Comparison of ENCODE assay signal across 1 cellular context in the genomic region with DNA sequence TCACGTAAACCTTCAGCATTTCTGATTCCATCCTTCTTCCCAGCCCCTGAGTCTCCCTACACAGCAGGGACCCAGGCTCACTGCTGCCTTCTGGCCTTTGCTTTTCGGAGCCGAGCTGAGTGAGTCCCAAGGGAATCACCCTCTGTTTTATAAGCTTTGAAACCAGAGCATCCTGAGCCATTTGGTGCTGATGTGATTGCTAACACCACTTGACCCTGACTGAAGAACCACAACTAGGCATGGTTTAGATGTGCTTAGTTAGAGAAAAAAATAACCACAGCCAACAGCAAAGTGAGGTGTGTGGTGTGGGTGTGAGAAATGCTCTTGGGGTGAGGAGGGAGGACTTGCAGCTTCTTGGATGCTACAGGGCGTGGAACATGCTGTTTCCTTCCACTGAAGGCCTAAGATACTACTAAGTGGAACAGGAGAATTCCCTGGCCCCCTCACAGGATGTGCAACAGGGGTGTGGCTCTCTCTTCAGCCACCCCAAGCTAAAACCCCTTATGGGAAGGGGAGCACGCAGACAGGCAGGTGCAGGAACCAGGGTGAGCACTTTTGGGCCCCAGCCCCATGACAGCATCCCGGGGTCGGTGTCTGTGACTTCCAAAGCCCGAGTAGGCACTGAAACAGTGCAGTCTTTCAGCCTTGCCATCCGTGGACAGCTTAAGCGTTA.
TF ChIP-seq lines count a peak whose summit lies in the region.

A gene (minus strand): TSS at position 221 of the 673 bp plus-strand sequence. CDS start 53,767 bp downstream, outside the sequence.

TF ChIP-seq in WTC11, 78 proteins besides CTCF, POLR2A, EP300 and RAD21:
- TF ChIP-seq, protein P1, sequence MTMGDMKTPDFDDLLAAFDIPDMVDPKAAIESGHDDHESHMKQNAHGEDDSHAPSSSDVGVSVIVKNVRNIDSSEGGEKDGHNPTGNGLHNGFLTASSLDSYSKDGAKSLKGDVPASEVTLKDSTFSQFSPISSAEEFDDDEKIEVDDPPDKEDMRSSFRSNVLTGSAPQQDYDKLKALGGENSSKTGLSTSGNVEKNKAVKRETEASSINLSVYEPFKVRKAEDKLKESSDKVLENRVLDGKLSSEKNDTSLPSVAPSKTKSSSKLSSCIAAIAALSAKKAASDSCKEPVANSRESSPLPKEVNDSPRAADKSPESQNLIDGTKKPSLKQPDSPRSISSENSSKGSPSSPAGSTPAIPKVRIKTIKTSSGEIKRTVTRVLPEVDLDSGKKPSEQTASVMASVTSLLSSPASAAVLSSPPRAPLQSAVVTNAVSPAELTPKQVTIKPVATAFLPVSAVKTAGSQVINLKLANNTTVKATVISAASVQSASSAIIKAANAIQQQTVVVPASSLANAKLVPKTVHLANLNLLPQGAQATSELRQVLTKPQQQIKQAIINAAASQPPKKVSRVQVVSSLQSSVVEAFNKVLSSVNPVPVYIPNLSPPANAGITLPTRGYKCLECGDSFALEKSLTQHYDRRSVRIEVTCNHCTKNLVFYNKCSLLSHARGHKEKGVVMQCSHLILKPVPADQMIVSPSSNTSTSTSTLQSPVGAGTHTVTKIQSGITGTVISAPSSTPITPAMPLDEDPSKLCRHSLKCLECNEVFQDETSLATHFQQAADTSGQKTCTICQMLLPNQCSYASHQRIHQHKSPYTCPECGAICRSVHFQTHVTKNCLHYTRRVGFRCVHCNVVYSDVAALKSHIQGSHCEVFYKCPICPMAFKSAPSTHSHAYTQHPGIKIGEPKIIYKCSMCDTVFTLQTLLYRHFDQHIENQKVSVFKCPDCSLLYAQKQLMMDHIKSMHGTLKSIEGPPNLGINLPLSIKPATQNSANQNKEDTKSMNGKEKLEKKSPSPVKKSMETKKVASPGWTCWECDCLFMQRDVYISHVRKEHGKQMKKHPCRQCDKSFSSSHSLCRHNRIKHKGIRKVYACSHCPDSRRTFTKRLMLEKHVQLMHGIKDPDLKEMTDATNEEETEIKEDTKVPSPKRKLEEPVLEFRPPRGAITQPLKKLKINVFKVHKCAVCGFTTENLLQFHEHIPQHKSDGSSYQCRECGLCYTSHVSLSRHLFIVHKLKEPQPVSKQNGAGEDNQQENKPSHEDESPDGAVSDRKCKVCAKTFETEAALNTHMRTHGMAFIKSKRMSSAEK (CRISPR knock-in tag; IDR thresholded peaks at IDR 0.05; ENCODE audit: borderline replicate concordance), result no peak
- TF ChIP-seq ELF4 (CRISPR knock-in tag; IDR thresholded peaks at IDR 0.05; ENCODE audit: low read depth), result no peak
- no peak for TF ChIP-seq GRHL2 (CRISPR knock-in tag; IDR thresholded peaks at IDR 0.05; ENCODE audit: insufficient replicate concordance, severe bottlenecking)
- TF ChIP-seq CREB1 (CRISPR knock-in tag; IDR thresholded peaks at IDR 0.05), result no peak
- TF ChIP-seq SMAD3 (CRISPR knock-in tag; IDR thresholded peaks at IDR 0.05; ENCODE audit: borderline replicate concordance), result no peak
- TF ChIP-seq, protein P2, sequence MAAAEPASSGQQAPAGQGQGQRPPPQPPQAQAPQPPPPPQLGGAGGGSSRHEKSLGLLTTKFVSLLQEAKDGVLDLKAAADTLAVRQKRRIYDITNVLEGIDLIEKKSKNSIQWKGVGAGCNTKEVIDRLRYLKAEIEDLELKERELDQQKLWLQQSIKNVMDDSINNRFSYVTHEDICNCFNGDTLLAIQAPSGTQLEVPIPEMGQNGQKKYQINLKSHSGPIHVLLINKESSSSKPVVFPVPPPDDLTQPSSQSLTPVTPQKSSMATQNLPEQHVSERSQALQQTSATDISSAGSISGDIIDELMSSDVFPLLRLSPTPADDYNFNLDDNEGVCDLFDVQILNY (CRISPR knock-in tag; IDR thresholded peaks at IDR 0.05), result no peak
- TF ChIP-seq, protein P3, sequence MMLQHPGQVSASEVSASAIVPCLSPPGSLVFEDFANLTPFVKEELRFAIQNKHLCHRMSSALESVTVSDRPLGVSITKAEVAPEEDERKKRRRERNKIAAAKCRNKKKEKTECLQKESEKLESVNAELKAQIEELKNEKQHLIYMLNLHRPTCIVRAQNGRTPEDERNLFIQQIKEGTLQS (CRISPR knock-in tag; conservative IDR thresholded peaks at IDR 0.05), result no peak
- TF ChIP-seq FOXK1 (CRISPR knock-in tag; IDR thresholded peaks at IDR 0.05), result no peak
- no peak for TF ChIP-seq IRF2 (CRISPR knock-in tag; IDR thresholded peaks at IDR 0.05; ENCODE audit: borderline replicate concordance, low read depth)
- TF ChIP-seq ZNF219 (CRISPR knock-in tag; IDR thresholded peaks at IDR 0.05; ENCODE audit: borderline replicate concordance), result no peak
- TF ChIP-seq, protein P4, sequence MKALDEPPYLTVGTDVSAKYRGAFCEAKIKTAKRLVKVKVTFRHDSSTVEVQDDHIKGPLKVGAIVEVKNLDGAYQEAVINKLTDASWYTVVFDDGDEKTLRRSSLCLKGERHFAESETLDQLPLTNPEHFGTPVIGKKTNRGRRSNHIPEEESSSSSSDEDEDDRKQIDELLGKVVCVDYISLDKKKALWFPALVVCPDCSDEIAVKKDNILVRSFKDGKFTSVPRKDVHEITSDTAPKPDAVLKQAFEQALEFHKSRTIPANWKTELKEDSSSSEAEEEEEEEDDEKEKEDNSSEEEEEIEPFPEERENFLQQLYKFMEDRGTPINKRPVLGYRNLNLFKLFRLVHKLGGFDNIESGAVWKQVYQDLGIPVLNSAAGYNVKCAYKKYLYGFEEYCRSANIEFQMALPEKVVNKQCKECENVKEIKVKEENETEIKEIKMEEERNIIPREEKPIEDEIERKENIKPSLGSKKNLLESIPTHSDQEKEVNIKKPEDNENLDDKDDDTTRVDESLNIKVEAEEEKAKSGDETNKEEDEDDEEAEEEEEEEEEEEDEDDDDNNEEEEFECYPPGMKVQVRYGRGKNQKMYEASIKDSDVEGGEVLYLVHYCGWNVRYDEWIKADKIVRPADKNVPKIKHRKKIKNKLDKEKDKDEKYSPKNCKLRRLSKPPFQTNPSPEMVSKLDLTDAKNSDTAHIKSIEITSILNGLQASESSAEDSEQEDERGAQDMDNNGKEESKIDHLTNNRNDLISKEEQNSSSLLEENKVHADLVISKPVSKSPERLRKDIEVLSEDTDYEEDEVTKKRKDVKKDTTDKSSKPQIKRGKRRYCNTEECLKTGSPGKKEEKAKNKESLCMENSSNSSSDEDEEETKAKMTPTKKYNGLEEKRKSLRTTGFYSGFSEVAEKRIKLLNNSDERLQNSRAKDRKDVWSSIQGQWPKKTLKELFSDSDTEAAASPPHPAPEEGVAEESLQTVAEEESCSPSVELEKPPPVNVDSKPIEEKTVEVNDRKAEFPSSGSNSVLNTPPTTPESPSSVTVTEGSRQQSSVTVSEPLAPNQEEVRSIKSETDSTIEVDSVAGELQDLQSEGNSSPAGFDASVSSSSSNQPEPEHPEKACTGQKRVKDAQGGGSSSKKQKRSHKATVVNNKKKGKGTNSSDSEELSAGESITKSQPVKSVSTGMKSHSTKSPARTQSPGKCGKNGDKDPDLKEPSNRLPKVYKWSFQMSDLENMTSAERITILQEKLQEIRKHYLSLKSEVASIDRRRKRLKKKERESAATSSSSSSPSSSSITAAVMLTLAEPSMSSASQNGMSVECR (CRISPR knock-in tag; IDR thresholded peaks at IDR 0.05; ENCODE audit: borderline replicate concordance), result no peak
- no peak for TF ChIP-seq GABPB1 (CRISPR knock-in tag; IDR thresholded peaks at IDR 0.05)
- TF ChIP-seq TEAD4 (CRISPR knock-in tag; IDR thresholded peaks at IDR 0.05), result no peak
- TF ChIP-seq, protein P5, sequence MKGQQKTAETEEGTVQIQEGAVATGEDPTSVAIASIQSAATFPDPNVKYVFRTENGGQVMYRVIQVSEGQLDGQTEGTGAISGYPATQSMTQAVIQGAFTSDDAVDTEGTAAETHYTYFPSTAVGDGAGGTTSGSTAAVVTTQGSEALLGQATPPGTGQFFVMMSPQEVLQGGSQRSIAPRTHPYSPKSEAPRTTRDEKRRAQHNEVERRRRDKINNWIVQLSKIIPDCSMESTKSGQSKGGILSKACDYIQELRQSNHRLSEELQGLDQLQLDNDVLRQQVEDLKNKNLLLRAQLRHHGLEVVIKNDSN (CRISPR knock-in tag; IDR thresholded peaks at IDR 0.05), result no peak
- no peak for TF ChIP-seq ZNF232 (CRISPR knock-in tag; IDR thresholded peaks at IDR 0.05)
- no peak for TF ChIP-seq ZNF121 (CRISPR knock-in tag; IDR thresholded peaks at IDR 0.05)
- TF ChIP-seq, protein P6, sequence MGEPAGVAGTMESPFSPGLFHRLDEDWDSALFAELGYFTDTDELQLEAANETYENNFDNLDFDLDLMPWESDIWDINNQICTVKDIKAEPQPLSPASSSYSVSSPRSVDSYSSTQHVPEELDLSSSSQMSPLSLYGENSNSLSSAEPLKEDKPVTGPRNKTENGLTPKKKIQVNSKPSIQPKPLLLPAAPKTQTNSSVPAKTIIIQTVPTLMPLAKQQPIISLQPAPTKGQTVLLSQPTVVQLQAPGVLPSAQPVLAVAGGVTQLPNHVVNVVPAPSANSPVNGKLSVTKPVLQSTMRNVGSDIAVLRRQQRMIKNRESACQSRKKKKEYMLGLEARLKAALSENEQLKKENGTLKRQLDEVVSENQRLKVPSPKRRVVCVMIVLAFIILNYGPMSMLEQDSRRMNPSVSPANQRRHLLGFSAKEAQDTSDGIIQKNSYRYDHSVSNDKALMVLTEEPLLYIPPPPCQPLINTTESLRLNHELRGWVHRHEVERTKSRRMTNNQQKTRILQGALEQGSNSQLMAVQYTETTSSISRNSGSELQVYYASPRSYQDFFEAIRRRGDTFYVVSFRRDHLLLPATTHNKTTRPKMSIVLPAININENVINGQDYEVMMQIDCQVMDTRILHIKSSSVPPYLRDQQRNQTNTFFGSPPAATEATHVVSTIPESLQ (CRISPR knock-in tag; IDR thresholded peaks at IDR 0.05), result no peak
- no peak for TF ChIP-seq NR1H2 (CRISPR knock-in tag; IDR thresholded peaks at IDR 0.05)
- TF ChIP-seq CBFB (CRISPR knock-in tag; IDR thresholded peaks at IDR 0.05; ENCODE audit: low read depth), result no peak
- TF ChIP-seq, protein P7, sequence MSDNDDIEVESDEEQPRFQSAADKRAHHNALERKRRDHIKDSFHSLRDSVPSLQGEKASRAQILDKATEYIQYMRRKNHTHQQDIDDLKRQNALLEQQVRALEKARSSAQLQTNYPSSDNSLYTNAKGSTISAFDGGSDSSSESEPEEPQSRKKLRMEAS (CRISPR knock-in tag; IDR thresholded peaks at IDR 0.05), result no peak
